ENCODE assay signal across 22 cellular contexts in genomic region chr3:23880703-23881339, GRCh38. TPM values are rescaled to one million over a fixed set of nuclear protein-coding genes. Genes with fewer than 3 reads are reported as not detected.
DNase-seq lines count a peak whose midpoint lies in the region; ATAC-seq, FAIRE-seq and TF ChIP-seq lines count a peak whose summit lies in the region.
"Had no signal": no experiment of that assay in that cellular context is flagged by ENCODE, and none has a peak within 500 bp of the region (broad histone marks: within the 10 kb centered on the region; RNA-seq: fewer than 3 reads in every experiment).

No MANE protein-coding gene starts in this region.

- H3K23ac ChIP-seq in IMR-90 (ENCODE audit: low read depth, low read length) = no peak overlapping the region

- H3K56ac ChIP-seq in IMR-90 (ENCODE audit: extremely low read depth, insufficient read depth, low read length) = no peak overlapping the region

- no peak overlapping the region for H2BK15ac ChIP-seq in IMR-90 (ENCODE audit: low read depth, low read length)

- H2BK20ac ChIP-seq in IMR-90 (ENCODE audit: low read depth, low read length) = no peak overlapping the region

- H3K36me3 Mint-ChIP-seq in activated T-cell treated with anti-CD3 and anti-CD28 coated beads, Interleukin-2, amount 50 U/mL, for 24 hours (ENCODE audit: low read depth) = peaks cover 12% of the 10 kb centered on the region
- peaks cover 0 to 8% (median 5%) of the 10 kb centered on the region in 5 donors for H3K36me3 Mint-ChIP-seq in naive thymus-derived CD4-positive, alpha-beta T cell

- intact Hi-C loops in IMR-90 (cut with micrococcal nuclease) = no loop called here
- intact Hi-C loops in naive thymus-derived CD4-positive, alpha-beta T cell (cut with micrococcal nuclease) = loop anchor here in 1 of 2 donors (10.0 kb wide), 1 partner anchor 264 kb away; no protein-coding TSS in a partner anchor

- no peak overlapping the region for H2BK5ac ChIP-seq in IMR-90 (ENCODE audit: low read depth, low read length, poor library complexity, severe bottlenecking)

- CTCF ChIA-PET in IMR-90 (lab: Yijun Ruan, JAX) = no interaction called here
- CTCF ChIA-PET in naive thymus-derived CD4-positive, alpha-beta T cell (lab: Charles Lee) = no interaction called here

- DNase-seq in activated T-cell treated with anti-CD3 and anti-CD28 coated beads, Interleukin-2, amount 50 U/mL, for 24 hours = no peak
- DNase-seq in activated T-cell treated with anti-CD3 and anti-CD28 coated beads for 4 hours = no peak
- DNase-seq in IMR-90 = peak; percentile 27
- DNase-seq in dermis blood vessel endothelial cell = peak; percentile 74
- no peak for DNase-seq in naive thymus-derived CD4-positive, alpha-beta T cell
- DNase-seq in HT-29 (ENCODE audit: low spot score) = no peak
- no peak for DNase-seq in urothelium cell line (ENCODE audit: low spot score)
- DNase-seq in erythroblast (lab: John Stamatoyannopoulos, UW) = no peak
- DNase-seq: activated CD4-positive, alpha-beta T cell treated with anti-CD3 and anti-CD28 coated beads for 4 hours; activated naive CD8-positive, alpha-beta T cell treated with anti-CD3 and anti-CD28 coated beads, Interleukin-2, amount 10 ng/mL, durations not matched to agents 7 days and 5 days; C1 segment of cervical spinal cord; cerebellar nuclear complex; heart left ventricle; left cardiac atrium; NCI-H1105; stimulated activated CD4-positive, alpha-beta T cell treated with anti-CD3 and anti-CD28 coated beads, Interleukin-4, amount 100 ng/mL, for 4 hours; T-helper 17 cell; thyroid gland had no signal

- no peak overlapping the region for H3K4me3 Mint-ChIP-seq in activated T-cell treated with anti-CD3 and anti-CD28 coated beads, Interleukin-2, amount 50 U/mL, for 24 hours
- H3K4me3 Mint-ChIP-seq in naive thymus-derived CD4-positive, alpha-beta T cell = peak overlapping the region in 3 of 10 donors; percentile 4 to 36 (median 16)
- H3K4me3 Mint-ChIP-seq: T-helper 17 cell had no signal

- no peak for TF ChIP-seq RAD21 in IMR-90 (IDR thresholded peaks at IDR 0.05; ENCODE audit: low read length)

- H3K4me1 ChIP-seq in IMR-90 (ENCODE audit: control insufficient read depth, insufficient read depth, low read length) = peaks cover 7% of the 10 kb centered on the region
- no peaks in the 10 kb centered on the region for H3K4me1 ChIP-seq in naive thymus-derived CD4-positive, alpha-beta T cell (ENCODE audit: control insufficient read depth in 2 of 2, insufficient read depth in 2 of 2, low read length in 2 of 2)

- H3K9me3 ChIP-seq in IMR-90 (ENCODE audit: control insufficient read depth, insufficient read depth, low read length) = no peaks in the 10 kb centered on the region
- H3K9me3 ChIP-seq in naive thymus-derived CD4-positive, alpha-beta T cell (ENCODE audit: control insufficient read depth in 2 of 3, low read length in 3 of 3) = no peaks in the 10 kb centered on the region
- H3K9me3 ChIP-seq: heart left ventricle, thyroid gland had no signal

- H2AFZ ChIP-seq in IMR-90 (replicated peaks; ENCODE audit: low read length, poor library complexity) = no peak overlapping the region

- no peak overlapping the region for H4K8ac ChIP-seq in IMR-90 (ENCODE audit: low read depth in 2 of 2, low read length in 2 of 2)

- no peak overlapping the region for H4K5ac ChIP-seq in IMR-90 (ENCODE audit: low read depth, low read length)

- WGBS in IMR-90 (ENCODE audit: extremely low coverage in 2 of 2, insufficient read length in 1 of 2), 2 experiments = no CpG with 5 or more reads among the region's 4 CpGs

- TF ChIP-seq POLR2A in IMR-90 (IDR thresholded peaks at IDR 0.05; ENCODE audit: low read depth, low read length) = no peak
- no peak for TF ChIP-seq POLR2A in erythroblast (IDR thresholded peaks at IDR 0.05; ENCODE audit: low read length)

- peak overlapping the region; percentile 22 for H3K27ac Mint-ChIP-seq in activated T-cell treated with anti-CD3 and anti-CD28 coated beads, Interleukin-2, amount 50 U/mL, for 24 hours
- H3K27ac Mint-ChIP-seq in naive thymus-derived CD4-positive, alpha-beta T cell = peak overlapping the region in 8 of 9 donors; percentile 55 to 87 (median 74)

- H3K9me1 ChIP-seq in IMR-90 (ENCODE audit: insufficient read depth, low read length) = no peaks in the 10 kb centered on the region

- no peak overlapping the region for H3K4ac ChIP-seq in IMR-90 (ENCODE audit: low read depth, low read length)

- H3K9me3 Mint-ChIP-seq in activated T-cell treated with anti-CD3 and anti-CD28 coated beads, Interleukin-2, amount 50 U/mL, for 24 hours = no peaks in the 10 kb centered on the region
- no peaks in the 10 kb centered on the region for H3K9me3 Mint-ChIP-seq in naive thymus-derived CD4-positive, alpha-beta T cell
- H3K9me3 Mint-ChIP-seq: activated naive CD8-positive, alpha-beta T cell treated with anti-CD3 and anti-CD28 coated beads, Interleukin-2, amount 10 ng/mL, durations not matched to agents 7 days and 5 days; stimulated activated naive CD8-positive, alpha-beta T cell treated with anti-CD3 and anti-CD28 coated beads, Interleukin-15, Interleukin-2, amounts not matched to agents 100 ng/mL and 50 ng/mL, for 24 hours had no signal

- peaks cover 21 to 65% of the 10 kb centered on the region in 2 experiments for H3K79me1 ChIP-seq in IMR-90 (ENCODE audit: low read depth in 1 of 2, low read length in 2 of 2)

- H3K14ac ChIP-seq in IMR-90 (replicated peaks; ENCODE audit: low read depth, low read length) = no peak overlapping the region

- H3K18ac ChIP-seq in IMR-90 (ENCODE audit: low read depth, low read length) = no peak overlapping the region

- POLR2A ChIA-PET in IMR-90 (lab: Charles Lee; ENCODE audit: unreplicated experiment) = no interaction called here
- POLR2A ChIA-PET in naive thymus-derived CD4-positive, alpha-beta T cell (lab: Charles Lee) = no interaction called here

- H3K4me2 ChIP-seq in IMR-90 (ENCODE audit: low read depth, low read length) = no peak overlapping the region

- H4K91ac ChIP-seq in IMR-90 (ENCODE audit: insufficient read depth, low read depth, low read length) = no peak overlapping the region

- no peaks in the 10 kb centered on the region for H3K27me3 Mint-ChIP-seq in activated T-cell treated with anti-CD3 and anti-CD28 coated beads, Interleukin-2, amount 50 U/mL, for 24 hours
- H3K27me3 Mint-ChIP-seq in naive thymus-derived CD4-positive, alpha-beta T cell = no peaks in the 10 kb centered on the region
- H3K27me3 Mint-ChIP-seq: activated naive CD8-positive, alpha-beta T cell treated with anti-CD3 and anti-CD28 coated beads, Interleukin-2, amount 10 ng/mL, durations not matched to agents 7 days and 5 days; stimulated activated naive CD8-positive, alpha-beta T cell treated with anti-CD3 and anti-CD28 coated beads, Interleukin-15, Interleukin-2, amounts not matched to agents 100 ng/mL and 50 ng/mL, for 24 hours; T-helper 17 cell had no signal

- dilution Hi-C loops in IMR-90 (cut with HindIII; ENCODE audit: low sequenced_read_pairs, unreplicated experiment) = no loop called here

- no peak overlapping the region for H2AK5ac ChIP-seq in IMR-90 (ENCODE audit: low read depth, low read length)

- peaks cover 35% of the 10 kb centered on the region for H3K4me1 Mint-ChIP-seq in activated T-cell treated with anti-CD3 and anti-CD28 coated beads, Interleukin-2, amount 50 U/mL, for 24 hours (ENCODE audit: low read depth)
- H3K4me1 Mint-ChIP-seq in naive thymus-derived CD4-positive, alpha-beta T cell = peaks cover 3 to 59% (median 45%) of the 10 kb centered on the region in 7 donors

- H2AK9ac ChIP-seq in IMR-90 (replicated peaks; ENCODE audit: low read depth, low read length, poor library complexity) = no peak overlapping the region

- H3K36me3 ChIP-seq in IMR-90 (ENCODE audit: control insufficient read depth, insufficient read depth, low read length) = peaks cover 9% of the 10 kb centered on the region; the same call in 1 of the 2 replicates
- no peaks in the 10 kb centered on the region for H3K36me3 ChIP-seq in naive thymus-derived CD4-positive, alpha-beta T cell (ENCODE audit: control insufficient read depth in 2 of 3, insufficient read depth in 3 of 3, low read length in 3 of 3)
- H3K36me3 ChIP-seq: thyroid gland had no signal

- BruUV-seq in IMR-90 (replicated peaks; lab: Mats Ljungman, UMichigan) = no TSS peak

- H3K27ac ChIP-seq in IMR-90 (ENCODE audit: insufficient read depth, low read length) = no peak overlapping the region
- no peak overlapping the region for H3K27ac ChIP-seq in naive thymus-derived CD4-positive, alpha-beta T cell (ENCODE audit: low read depth, low read length)
- H3K27ac ChIP-seq: epithelial cell of prostate, heart left ventricle, thyroid gland had no signal

- no peak overlapping the region for H3K4me3 ChIP-seq in IMR-90 (ENCODE audit: insufficient read depth, low read depth, low read length)
- H3K4me3 ChIP-seq in naive thymus-derived CD4-positive, alpha-beta T cell (ENCODE audit: low read length) = no peak overlapping the region
- H3K4me3 ChIP-seq: heart left ventricle, thyroid gland had no signal

- no peaks in the 10 kb centered on the region for H3K27me3 ChIP-seq in IMR-90 (ENCODE audit: control insufficient read depth, insufficient read depth, low read length)
- no peaks in the 10 kb centered on the region for H3K27me3 ChIP-seq in naive thymus-derived CD4-positive, alpha-beta T cell (ENCODE audit: control insufficient read depth in 2 of 2, insufficient read depth in 2 of 2, low read length in 2 of 2)
- H3K27me3 ChIP-seq: heart left ventricle, thyroid gland had no signal

- H2BK120ac ChIP-seq in IMR-90 (ENCODE audit: low read depth, low read length) = no peak overlapping the region

- peaks cover 24% of the 10 kb centered on the region for H4K20me1 ChIP-seq in IMR-90 (ENCODE audit: insufficient read depth, low read length)

- in situ Hi-C loops in IMR-90 (cut with MboI; ENCODE audit: low sequenced_read_pairs) = loop anchor here (25.0 kb wide), 2 partner anchors 356 to 806 kb away; no protein-coding TSS in a partner anchor

- H3K9ac ChIP-seq in IMR-90 (ENCODE audit: low read depth, low read length) = no peak overlapping the region

- FAIRE-seq in urothelium cell line (lab: Jason Lieb, UNC) = no peak
- FAIRE-seq: G401.6 had no signal

- no peak for TF ChIP-seq CTCF in IMR-90 (conservative IDR thresholded peaks at IDR 0.05; ENCODE audit: low read depth, low read length)

- ATAC-seq in IMR-90 (ENCODE audit: low read depth) = no peak
- no peak for ATAC-seq in naive thymus-derived CD4-positive, alpha-beta T cell
- ATAC-seq: heart left ventricle, left cardiac atrium, sciatic nerve, T-helper 17 cell had no signal

RNA-seq across cellular contexts. Expression of gene NKIRAS1, which starts 36.0 kb away (rescaled TPM):
- total RNA-seq in IMR-90 (2012; rRNA removed) (6.8 and 16.1 TPM in 2 replicates), dermis blood vessel endothelial cell (6.0 and 6.8 TPM in 2 replicates)
- 5.6 and 6.1 TPM in 2 replicates for polyA plus RNA-seq in IMR-90 (2012; rRNA removed)
- polyA plus RNA-seq in IMR-90 (2012; cell fraction: cytosol; rRNA removed) = 2.4 and 3.6 TPM in 2 replicates
- polyA plus RNA-seq in IMR-90 (2012; cell fraction: nucleus; rRNA removed; ENCODE audit: low replicate concordance) = 1.0 and 3.0 TPM in 2 replicates
- 1 to 10 TPM; 2.2 to 6.4 (median 3.2) TPM for total RNA-seq in naive thymus-derived CD4-positive, alpha-beta T cell
- polyA plus RNA-seq in naive thymus-derived CD4-positive, alpha-beta T cell = 1 to 10 TPM; 3.6 to 4.3 TPM
- total RNA-seq in HT-29 (2014; rRNA removed; shearing (Covaris generic)) = 1.2 and 2.2 TPM in 2 replicates

RNA-seq across cellular contexts. Expression of gene RPL15, which starts 36.1 kb away (rescaled TPM):
- total RNA-seq in IMR-90 (2012; rRNA removed) = 1,419 and 2,730 TPM in 2 replicates
- polyA plus RNA-seq in IMR-90 (2012; rRNA removed) = 4,701 and 5,087 TPM in 2 replicates
- 2,854 and 3,719 TPM in 2 replicates for polyA plus RNA-seq in IMR-90 (2012; cell fraction: cytosol; rRNA removed)
- polyA plus RNA-seq in IMR-90 (2012; cell fraction: nucleus; rRNA removed; ENCODE audit: low replicate concordance) = 1,256 and 2,197 TPM in 2 replicates
- 1,782 and 3,418 TPM in 2 replicates for total RNA-seq in dermis blood vessel endothelial cell
- 1,000 to 10,000 TPM; 1,489 to 2,250 (median 2,129) TPM for total RNA-seq in naive thymus-derived CD4-positive, alpha-beta T cell
- 1,000 to 10,000 TPM; 5,933 to 6,097 TPM for polyA plus RNA-seq in naive thymus-derived CD4-positive, alpha-beta T cell
- 1,130 and 1,186 TPM in 2 replicates for total RNA-seq in HT-29 (2014; rRNA removed; shearing (Covaris generic))

Comparison
In these comparisons a context has a peak if more than half of its experiments do, and no peak if none do; other contexts are left out.
1. DNase-seq: peak in IMR-90 (single experiment) and dermis blood vessel endothelial cell (single experiment); none in activated T-cell treated with anti-CD3 and anti-CD28 coated beads, Interleukin-2, amount 50 U/mL, for 24 hours (single experiment), activated T-cell treated with anti-CD3 and anti-CD28 coated beads for 4 hours (single experiment), naive thymus-derived CD4-positive, alpha-beta T cell (0 of 9), HT-29 (single experiment), urothelium cell line (single experiment) and erythroblast (0 of 2).